In the genomic region with DNA sequence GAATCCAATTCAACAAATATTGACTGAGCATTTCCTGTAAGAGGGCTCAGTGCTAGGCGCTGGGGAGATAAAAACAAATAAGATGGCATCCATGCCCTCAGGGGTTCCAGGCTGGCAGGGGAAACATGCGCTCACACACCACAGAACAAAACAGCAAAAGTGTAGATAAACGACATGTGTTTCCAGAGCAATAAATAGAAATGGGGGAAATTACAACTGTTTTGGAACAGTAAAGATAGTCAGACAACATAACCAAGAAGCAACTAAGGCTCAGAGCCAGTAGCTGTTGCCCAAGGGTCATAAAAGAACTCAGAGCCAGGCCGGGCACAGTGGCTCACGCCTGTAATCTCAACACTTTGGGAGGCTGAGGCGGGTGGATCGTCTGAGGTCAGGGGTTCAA, we compare ENCODE assay signal across 26 cellular contexts. TPM values are rescaled to one million over a fixed set of nuclear protein-coding genes. Genes with fewer than 3 reads are reported as not detected.
DNase-seq lines count a peak whose midpoint lies in the region; ATAC-seq, FAIRE-seq and TF ChIP-seq lines count a peak whose summit lies in the region.
"Had no signal": no experiment of that assay in that cellular context is flagged by ENCODE, and none has a peak within 500 bp of the region (broad histone marks: within the 10 kb centered on the region; RNA-seq: fewer than 3 reads in every experiment).

No MANE protein-coding gene starts in this region.

- no peaks in the 10 kb centered on the region for H3K36me3 Mint-ChIP-seq in activated naive CD4-positive, alpha-beta T cell treated with anti-CD3 and anti-CD28 coated beads, Interleukin-2, amount 10 ng/mL, durations not matched to agents 7 days and 5 days
- H3K36me3 Mint-ChIP-seq: naive B cell had no signal

- H3K27me3 ChIP-seq in DOHH2 (ENCODE audit: control insufficient read depth, low read length) (no peaks in the 10 kb centered on the region), colonic mucosa (no peaks in the 10 kb centered on the region), sigmoid colon (no peaks in the 10 kb centered on the region), adrenal gland (no peaks in the 10 kb centered on the region), HepG2 (ENCODE audit: control insufficient read depth in 1 of 2, insufficient read depth in 2 of 2, low read length in 2 of 2) (no peaks in the 10 kb centered on the region; a peak in 1 of 5 replicates)
- H3K27me3 ChIP-seq: esophagus squamous epithelium had no signal

- ATAC-seq in HepG2 = no peak
- ATAC-seq: left lobe of liver had no signal

- FAIRE-seq in HepG2 (lab: Jason Lieb, UNC) = no peak
- FAIRE-seq: endometrium, K562 had no signal

- H3K4me1 Mint-ChIP-seq in activated naive CD4-positive, alpha-beta T cell treated with anti-CD3 and anti-CD28 coated beads, Interleukin-2, amount 10 ng/mL, durations not matched to agents 7 days and 5 days = no peaks in the 10 kb centered on the region

- H3K4me3 Mint-ChIP-seq in activated naive CD4-positive, alpha-beta T cell treated with anti-CD3 and anti-CD28 coated beads, Interleukin-2, amount 10 ng/mL, durations not matched to agents 7 days and 5 days = no peak overlapping the region

- TF ChIP-seq RAD21 in HepG2 (CRISPR knock-in tag; IDR thresholded peaks at IDR 0.05) = no peak

- peak overlapping the region; percentile 60 for H3K4me3 ChIP-seq in DOHH2 (ENCODE audit: low read length)
- H3K4me3 ChIP-seq in colonic mucosa = no peak overlapping the region
- no peak overlapping the region for H3K4me3 ChIP-seq in sigmoid colon
- H3K4me3 ChIP-seq in adrenal gland = no peak overlapping the region
- no peak overlapping the region for H3K4me3 ChIP-seq in HepG2 (replicated peaks in 1 of 3; ENCODE audit: insufficient read depth in 1 of 3, low read depth in 2 of 3, low read length in 3 of 3)
- H3K4me3 ChIP-seq: esophagus squamous epithelium, K562, skin epidermis had no signal

- H3K79me2 ChIP-seq in DOHH2 (ENCODE audit: control insufficient read depth, low read length) (peaks cover 100% of the 10 kb centered on the region), HepG2 (ENCODE audit: insufficient read depth, low read length) (no peaks in the 10 kb centered on the region)

- peaks cover 33% of the 10 kb centered on the region for H3F3A ChIP-seq in DOHH2 (ENCODE audit: control insufficient read depth, insufficient read depth)

- no peak overlapping the region for H2AFZ ChIP-seq in HepG2 (ENCODE audit: low read length)

- BruUV-seq in HepG2 (replicated peaks; lab: Mats Ljungman, UMichigan) = no TSS peak

- CTCF ChIA-PET in activated naive CD4-positive, alpha-beta T cell treated with anti-CD3 and anti-CD28 coated beads, Interleukin-2, amount 10 ng/mL, durations not matched to agents 7 days and 5 days (lab: Charles Lee) = no interaction called here
- CTCF ChIA-PET in HepG2 (lab: Yijun Ruan, JAX; ENCODE audit: low intra/inter-chr PET ratio, low total read pairs) = no interaction called here

- no peak for TF ChIP-seq POLR2A in sigmoid colon (IDR thresholded peaks at IDR 0.05)
- TF ChIP-seq POLR2A in adrenal gland (IDR thresholded peaks at IDR 0.05) = no peak
- no peak for TF ChIP-seq POLR2A in HepG2 (IDR thresholded peaks at IDR 0.05; ENCODE audit: insufficient read depth in 1 of 2, low read depth in 2 of 2, low read length in 2 of 2)

- H4K20me1 ChIP-seq in DOHH2 (ENCODE audit: control insufficient read depth, insufficient read depth, low read depth, low read length) (no peaks in the 10 kb centered on the region), HepG2 (ENCODE audit: insufficient read depth, low read length) (no peaks in the 10 kb centered on the region)

- 30 to 70% methylated on average over 7 of the region's 7 CpGs for WGBS in sigmoid colon, 2 donors
- 81 to 90% (median 86%) methylated on average over 7 of the region's 7 CpGs for WGBS in adrenal gland, 4 donors
- WGBS in HepG2 (ENCODE audit: low lambda C conversion rate) = 57% methylated on average over 7 of the region's 7 CpGs

- intact Hi-C loops in colonic mucosa (cut with DNase I) (no loop called here), sigmoid colon (cut with DNase I) (no loop called here), adrenal gland (cut with DNase I) (no loop called here), HepG2 (cut with micrococcal nuclease; ENCODE audit: unreplicated experiment) (no loop called here)

- H3K27ac ChIP-seq in DOHH2 (ENCODE audit: low read depth, low read length) (peak overlapping the region; percentile 95), colonic mucosa (peak overlapping the region; percentile 5), sigmoid colon (peak overlapping the region in 3 of 4 donors; percentile 28 to 49 (median 35)), adrenal gland (no peak overlapping the region), HepG2 (ENCODE audit: extremely low read length, insufficient read depth, low read length) (no peak overlapping the region)
- H3K27ac ChIP-seq: C4-2B, esophagus squamous epithelium, skin epidermis, WERI-Rb-1 had no signal

- H3K27ac Mint-ChIP-seq in activated naive CD4-positive, alpha-beta T cell treated with anti-CD3 and anti-CD28 coated beads, Interleukin-2, amount 10 ng/mL, durations not matched to agents 7 days and 5 days = no peak overlapping the region

- DNase-seq in M059J (ENCODE audit: low read depth) (peak; percentile 50), colonic mucosa (no peak), sigmoid colon (no peak), adrenal gland (no peak), HepG2 (ENCODE audit: low spot score) (no peak)
- no peak for DNase-seq in activated naive CD4-positive, alpha-beta T cell treated with anti-CD3 and anti-CD28 coated beads, Interleukin-2, amount 10 ng/mL, durations not matched to agents 7 days and 5 days
- DNase-seq: activated naive CD4-positive, alpha-beta T cell treated with anti-CD3 and anti-CD28 coated beads, Interleukin-2, amount 50 U/mL, for 16 hours; Caco-2; esophagus squamous epithelium; GF-D8; HCEC 1CT; naive B cell; NCI-H1105; NCI-H2029 treated with DMSO at 0.1 percent for 48 hours; NCI-H446; nucleus accumbens; OCI-M1; T1000; trophoblast cell; WERI-Rb-1 had no signal

- H3K27me3 Mint-ChIP-seq in activated naive CD4-positive, alpha-beta T cell treated with anti-CD3 and anti-CD28 coated beads, Interleukin-2, amount 10 ng/mL, durations not matched to agents 7 days and 5 days = no peaks in the 10 kb centered on the region
- H3K27me3 Mint-ChIP-seq: naive B cell had no signal

- H3K9me3 ChIP-seq in DOHH2 (ENCODE audit: control insufficient read depth, insufficient read depth, low read length) (no peaks in the 10 kb centered on the region), colonic mucosa (no peaks in the 10 kb centered on the region), sigmoid colon (no peaks in the 10 kb centered on the region), adrenal gland (replicated peaks in 1 of 3) (no peaks in the 10 kb centered on the region), HepG2 (ENCODE audit: low read length) (no peaks in the 10 kb centered on the region)
- H3K9me3 ChIP-seq: esophagus squamous epithelium had no signal

- H3K4me2 ChIP-seq in DOHH2 (ENCODE audit: low read length) (peak overlapping the region; percentile 73), HepG2 (ENCODE audit: low read depth, low read length) (no peak overlapping the region)

- no peaks in the 10 kb centered on the region for H3K9me2 ChIP-seq in DOHH2 (replicated peaks; ENCODE audit: control insufficient read depth, low read length)

- TF ChIP-seq EP300 in sigmoid colon (IDR thresholded peaks at IDR 0.05) (no peak), HepG2 (IDR thresholded peaks at IDR 0.05; ENCODE audit: low read depth in 2 of 2, low read length in 2 of 2) (no peak), HepG2 (CRISPR knock-in tag; IDR thresholded peaks at IDR 0.05; ENCODE audit: borderline replicate concordance) (no peak)

- H3K4me1 ChIP-seq in DOHH2 (ENCODE audit: control insufficient read depth, low read length) = peaks cover 86% of the 10 kb centered on the region
- H3K4me1 ChIP-seq in colonic mucosa = no peaks in the 10 kb centered on the region
- H3K4me1 ChIP-seq in sigmoid colon = peaks cover 0 to 56% (median 44%) of the 10 kb centered on the region in 4 donors
- H3K4me1 ChIP-seq in adrenal gland (replicated peaks in 1 of 2) = peaks cover 14 to 25% of the 10 kb centered on the region in 2 donors
- H3K4me1 ChIP-seq in HepG2 (ENCODE audit: insufficient read depth, low read length) = peaks cover 26% of the 10 kb centered on the region

- no peak for TF ChIP-seq CTCF in DOHH2 (IDR thresholded peaks at IDR 0.05; ENCODE audit: low read depth, low read length, poor library complexity, severe bottlenecking)
- no peak for TF ChIP-seq CTCF in colonic mucosa (IDR thresholded peaks at IDR 0.05)
- TF ChIP-seq CTCF in sigmoid colon (IDR thresholded peaks at IDR 0.05) = no peak
- no peak for TF ChIP-seq CTCF in adrenal gland (IDR thresholded peaks at IDR 0.05)
- TF ChIP-seq CTCF in HepG2 (CRISPR knock-in tag; IDR thresholded peaks at IDR 0.05) = no peak

- POLR2A ChIA-PET in HepG2 (lab: Yijun Ruan, JAX) = interaction anchor here (0.6 kb wide), 1 partner anchor 26 kb away, joined by 3 read pairs; no protein-coding TSS in a partner anchor

- peaks cover 20% of the 10 kb centered on the region for H3K36me3 ChIP-seq in DOHH2 (ENCODE audit: control insufficient read depth, low read length)
- H3K36me3 ChIP-seq in colonic mucosa = no peaks in the 10 kb centered on the region
- no peaks in the 10 kb centered on the region for H3K36me3 ChIP-seq in sigmoid colon
- H3K36me3 ChIP-seq in adrenal gland (replicated peaks in 1 of 2) = no peaks in the 10 kb centered on the region
- no peaks in the 10 kb centered on the region for H3K36me3 ChIP-seq in HepG2 (replicated peaks in 1 of 2; ENCODE audit: control insufficient read depth in 1 of 2, insufficient read depth in 2 of 2, low read length in 2 of 2)
- H3K36me3 ChIP-seq: esophagus squamous epithelium had no signal

- in situ Hi-C loops in HepG2 (cut with HindIII; ENCODE audit: extremely low pct_ligation_motif_present, low pct_unique_long_range_greater_than_20kb) = no loop called here

- H3K9ac ChIP-seq in colonic mucosa (ENCODE audit: low read depth in 2 of 2, low read length in 2 of 2) = no peak overlapping the region
- no peak overlapping the region for H3K9ac ChIP-seq in HepG2 (ENCODE audit: insufficient read depth, low read depth, low read length)

- peaks cover under 1% of the 10 kb centered on the region for H3K9me3 Mint-ChIP-seq in activated naive CD4-positive, alpha-beta T cell treated with anti-CD3 and anti-CD28 coated beads, Interleukin-2, amount 10 ng/mL, durations not matched to agents 7 days and 5 days
- H3K9me3 Mint-ChIP-seq: naive B cell had no signal

RNA-seq across cellular contexts. Expression of gene ZNF608, which starts 25.1 kb away (rescaled TPM):
- 14.2 and 18.0 TPM in 2 replicates for total RNA-seq in M059J (2014; rRNA removed; shearing (Covaris generic))
- total RNA-seq in colonic mucosa (10 to 100 TPM; 14.6 to 20.0 TPM), sigmoid colon (10 to 100 TPM; 17.9 to 30.7 (median 24.0) TPM), adrenal gland (10 to 100 TPM; 15.5 to 55.0 (median 29.1) TPM), HepG2 (2016; rRNA removed; fragmentation: Illumina TruSeq; extraction: Trizol) (0.83 and 0.91 TPM in 2 replicates)
- polyA plus RNA-seq in sigmoid colon (1 to 10 TPM; 5.1 to 9.4 (median 6.6) TPM), adrenal gland (10 to 100 TPM; 14.4 to 30.3 (median 16.7) TPM), HepG2 (2011; rRNA removed) (0.66 and 0.68 TPM in 2 replicates)
- 1.4 and 2.0 TPM in 2 replicates for total RNA-seq in HepG2 (2016; cell fraction: cytosol; rRNA removed; fragmentation: Illumina TruSeq; extraction: Trizol; ENCODE audit: low read depth)
- 1.1 and 1.2 TPM in 2 replicates for total RNA-seq in HepG2 (2016; cell fraction: insoluble cytoplasmic fraction; rRNA removed; fragmentation: Illumina TruSeq; extraction: Trizol)
- 0.62 and 0.77 TPM in 2 replicates for total RNA-seq in HepG2 (2016; cell fraction: membrane; rRNA removed; fragmentation: Illumina TruSeq; extraction: Trizol)
- total RNA-seq in HepG2 (2016; cell fraction: nucleus; rRNA removed; fragmentation: Illumina TruSeq; extraction: Trizol) = 1.5 and 2.1 TPM in 2 replicates
- 0.28 and 0.31 TPM in 2 replicates for polyA plus RNA-seq in HepG2 (2011; cell fraction: cytosol; rRNA removed)
- polyA plus RNA-seq in HepG2 (2011; cell fraction: nucleus; rRNA removed) = 0.59 and 0.93 TPM in 2 replicates
- polyA plus RNA-seq in HepG2 (2012) = 1.4 and 1.5 TPM in 2 replicates
- 0.07 TPM in 2 replicates for polyA plus RNA-seq in HepG2 (2016; cell fraction: cytosol; fragmentation: Illumina TruSeq; extraction: Trizol; ENCODE audit: low read depth)
- polyA plus RNA-seq in HepG2 (2016; cell fraction: insoluble cytoplasmic fraction; fragmentation: Illumina TruSeq; extraction: Trizol; ENCODE audit: low read depth) = 0.53 and 0.63 TPM in 2 replicates
- 0.08 and 0.11 TPM in 2 replicates for polyA plus RNA-seq in HepG2 (2016; cell fraction: membrane; fragmentation: Illumina TruSeq; extraction: Trizol; ENCODE audit: low read depth)
- 1.4 TPM in 2 replicates for polyA plus RNA-seq in HepG2 (2016; cell fraction: nucleus; fragmentation: Illumina TruSeq; extraction: Trizol; ENCODE audit: insufficient read depth, low read depth)
- polyA minus RNA-seq in HepG2 (2011; rRNA and poly(A)+ RNA removed; ENCODE audit: low replicate concordance) = 2.3 TPM in 1 of 2 replicates, not detected in the other
- 0.79 and 1.3 TPM in 2 replicates for polyA minus RNA-seq in HepG2 (2011; cell fraction: cytosol; rRNA and poly(A)+ RNA removed)
- polyA minus RNA-seq in HepG2 (2011; cell fraction: nucleus; rRNA and poly(A)+ RNA removed) = 2.1 and 2.3 TPM in 2 replicates

Comparison
In these comparisons a context has a peak if more than half of its experiments do, and no peak if none do; other contexts are left out.
1. H3K27ac ChIP-seq: peak in DOHH2 (single experiment), colonic mucosa (single experiment) and sigmoid colon (3 of 4); none in adrenal gland (0 of 5) and HepG2 (single experiment).